In genomic region chr19:2670217-2670616, GRCh38 we compare ENCODE assay signal across 24 cellular contexts. TPM values are rescaled to one million over a fixed set of nuclear protein-coding genes. Genes with fewer than 3 reads are reported as not detected.
"Had no signal": no experiment of that assay in that cellular context is flagged by ENCODE, and none has a peak within 500 bp of the region (broad histone marks: within the 10 kb centered on the region; RNA-seq: fewer than 3 reads in every experiment).

No MANE protein-coding gene starts in this region.

- H3K4me2 ChIP-seq: hepatocyte had no signal

- H3K79me2 ChIP-seq: hepatocyte had no signal

- DNase-seq: activated CD4-positive, alpha-beta T cell treated with anti-CD3 and anti-CD28 coated beads for 1 hour; activated CD4-positive, alpha-beta T cell treated with anti-CD3 and anti-CD28 coated beads, Interleukin-2, amount 50 U/mL, for 4 hours; activated CD8-positive, alpha-beta memory T cell treated with anti-CD3 and anti-CD28 coated beads for 24 hours; activated CD8-positive, alpha-beta memory T cell treated with anti-CD3 and anti-CD28 coated beads, Interleukin-2, amount 50 U/mL, for 4 hours; activated naive CD4-positive, alpha-beta T cell; activated T-cell treated with anti-CD3 and anti-CD28 coated beads, Interleukin-2, amount 50 U/mL, for 24 hours; adrenal gland; cerebellar nuclear complex; cortex of kidney; foreskin keratinocyte; immature natural killer cell; mammary epithelial cell; occipital lobe; stimulated activated CD4-positive, alpha-beta T cell treated with anti-CD3 and anti-CD28 coated beads, Interleukin-2, amount 100 ng/mL, for 48 hours; stimulated activated naive CD4-positive, alpha-beta T cell treated with Interleukin-2 at 50 U/mL for 16 hours; T-helper 1 cell; thyroid gland; upper lobe of right lung had no signal

- H3K27ac Mint-ChIP-seq: activated naive CD8-positive, alpha-beta T cell; activated T-cell treated with anti-CD3 and anti-CD28 coated beads, Interleukin-2, amount 50 U/mL, for 24 hours; activated T-helper 2 cell treated with anti-CD3 and anti-CD28 coated beads, Interferon-gamma antibody, Interleukin-2, Interleukin-4, amounts not matched to agents 10 μg/mL and 5 μg/mL and 100 μg/mL, durations not matched to agents 14 hours and 24 hours and 36 hours; immature natural killer cell had no signal

- H3K4me1 ChIP-seq: adrenal gland, breast epithelium, foreskin keratinocyte, left lung, thyroid gland, upper lobe of right lung had no signal

- H3K4me3 ChIP-seq: adrenal gland, breast epithelium, hepatocyte, left lung, thyroid gland, upper lobe of right lung had no signal

- H3K4me3 Mint-ChIP-seq: activated naive CD8-positive, alpha-beta T cell; activated T-cell treated with anti-CD3 and anti-CD28 coated beads, Interleukin-2, amount 50 U/mL, for 24 hours; immature natural killer cell had no signal

- H3K27ac ChIP-seq: adrenal gland, breast epithelium, foreskin keratinocyte, hepatocyte, left lung, thyroid gland, upper lobe of right lung had no signal

- H3K9me3 ChIP-seq: adrenal gland, breast epithelium, left lung, thyroid gland, upper lobe of right lung had no signal

- H3K27me3 Mint-ChIP-seq: activated naive CD8-positive, alpha-beta T cell; activated T-cell treated with anti-CD3 and anti-CD28 coated beads, Interleukin-2, amount 50 U/mL, for 24 hours had no signal

- H3K4me1 Mint-ChIP-seq: immature natural killer cell had no signal

- H3K36me3 ChIP-seq: adrenal gland, breast epithelium, left lung, thyroid gland, upper lobe of right lung had no signal

- H3K27me3 ChIP-seq: adrenal gland, breast epithelium, hepatocyte, left lung, thyroid gland, upper lobe of right lung had no signal

- ATAC-seq: foreskin keratinocyte, left lung had no signal

- H3K9me3 Mint-ChIP-seq: activated T-cell treated with anti-CD3 and anti-CD28 coated beads, Interleukin-2, amount 50 U/mL, for 24 hours; activated T-helper 2 cell treated with anti-CD3 and anti-CD28 coated beads, Interferon-gamma antibody, Interleukin-2, Interleukin-4, amounts not matched to agents 10 μg/mL and 5 μg/mL and 100 μg/mL, durations not matched to agents 14 hours and 24 hours and 36 hours; immature natural killer cell had no signal

- H2AFZ ChIP-seq: hepatocyte had no signal

- H3K36me3 Mint-ChIP-seq: activated naive CD8-positive, alpha-beta T cell; immature natural killer cell had no signal

RNA-seq across cellular contexts. Expression of gene DIRAS1, which starts 51.0 kb away (rescaled TPM):
- total RNA-seq: epithelial cell of proximal tubule had no signal
- polyA plus RNA-seq: immature natural killer cell had no signal
